ENCODE assay signal across 18 cellular contexts in genomic region chr6:17677602-17678001, GRCh38.
"Had no signal": no experiment of that assay in that cellular context is flagged by ENCODE, and none has a peak within 500 bp of the region (broad histone marks: within the 10 kb centered on the region; RNA-seq: fewer than 3 reads in every experiment).

No MANE protein-coding gene starts in this region.

- H3K4me3 Mint-ChIP-seq: activated naive CD4-positive, alpha-beta T cell treated with anti-CD3 and anti-CD28 coated beads, Interleukin-2, amount 10 ng/mL, durations not matched to agents 7 days and 5 days had no signal

- H3K27ac ChIP-seq: brain microvascular endothelial cell, gastrocnemius medialis, left ventricle myocardium inferior, psoas muscle, skin epidermis, thoracic aorta had no signal

- H3K27me3 Mint-ChIP-seq: activated naive CD4-positive, alpha-beta T cell treated with anti-CD3 and anti-CD28 coated beads, Interleukin-2, amount 10 ng/mL, durations not matched to agents 7 days and 5 days had no signal

- H3K4me3 ChIP-seq: gastrocnemius medialis, left ventricle myocardium inferior, psoas muscle, skin epidermis, thoracic aorta had no signal

- H3K9me3 ChIP-seq: gastrocnemius medialis, left ventricle myocardium inferior, psoas muscle, thoracic aorta had no signal

- ATAC-seq: gastrocnemius medialis, psoas muscle, right cardiac atrium had no signal

- H3K27me3 ChIP-seq: brain microvascular endothelial cell, gastrocnemius medialis had no signal

- DNase-seq: activated CD4-positive, alpha-beta T cell treated with anti-CD3 and anti-CD28 coated beads for 48 hours; activated CD4-positive, CD25-positive, alpha-beta regulatory T cell; activated naive CD4-positive, alpha-beta T cell treated with anti-CD3 and anti-CD28 coated beads, Interleukin-2, amount 10 ng/mL, durations not matched to agents 7 days and 5 days; aorta; brain microvascular endothelial cell; cerebellar nuclear complex; cortex of kidney; gastrocnemius medialis; head of caudate nucleus; kidney; left ventricle myocardium inferior; mammary epithelial cell; psoas muscle; right cardiac atrium; stimulated activated CD4-positive, alpha-beta T cell treated with anti-CD3 and anti-CD28 coated beads, Interleukin-15, amount 100 ng/mL, for 24 hours; stimulated activated CD4-positive, alpha-beta T cell treated with anti-CD3 and anti-CD28 coated beads, Interleukin-2, amount 100 ng/mL, for 48 hours had no signal

- H3K9me3 Mint-ChIP-seq: activated naive CD4-positive, alpha-beta T cell treated with anti-CD3 and anti-CD28 coated beads, Interleukin-2, amount 10 ng/mL, durations not matched to agents 7 days and 5 days had no signal
